Comparison of ENCODE assay signal across 8 cellular contexts in the genomic region with DNA sequence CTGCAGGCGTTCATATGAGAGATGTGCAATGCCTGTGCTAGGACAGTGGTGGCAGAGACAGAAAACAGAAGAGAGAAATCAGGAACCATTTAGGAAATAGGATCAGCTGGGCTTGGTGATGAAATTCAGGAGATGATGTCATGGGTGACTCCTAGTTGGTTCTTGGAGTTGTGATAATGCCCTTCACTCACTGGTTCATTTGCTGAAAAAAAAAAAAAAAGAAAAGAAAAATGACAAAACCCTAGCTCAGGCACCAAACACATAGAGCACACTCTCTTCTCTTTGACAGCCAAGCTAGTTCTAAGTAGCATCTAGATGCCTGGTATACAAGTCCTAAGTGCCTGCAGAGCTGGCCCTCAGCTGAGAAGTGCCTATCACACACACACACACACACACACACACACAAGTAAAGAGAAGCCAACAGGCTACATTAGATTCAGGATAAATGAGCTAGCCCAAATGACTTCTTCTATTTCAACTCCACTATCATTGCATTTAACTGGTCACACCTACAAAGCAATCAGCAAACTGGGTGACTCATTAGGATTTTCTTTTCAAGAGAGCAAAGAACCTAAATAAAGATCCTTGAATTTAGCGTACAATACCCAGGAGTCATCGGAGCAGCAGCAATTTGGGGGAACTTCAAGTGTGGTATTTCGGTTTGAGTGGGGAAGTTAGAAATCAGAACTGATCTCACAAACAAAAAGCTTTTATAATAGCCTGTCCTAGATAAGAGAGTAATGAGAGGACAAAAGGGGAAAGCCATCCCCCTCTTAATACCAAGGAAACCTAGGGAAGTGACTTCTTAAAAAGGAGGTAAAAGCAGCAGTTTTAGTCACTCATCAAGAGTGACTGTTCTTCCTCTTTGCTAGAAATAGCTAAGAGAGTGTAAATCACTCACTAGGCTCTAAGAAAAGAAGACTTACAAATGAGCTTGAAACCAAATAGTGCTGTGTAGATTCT.
DNase-seq lines count a peak whose midpoint lies in the region; ATAC-seq lines count a peak whose summit lies in the region.

No MANE protein-coding gene starts in this region.

- H3K9ac ChIP-seq in adipocyte (ENCODE audit: low read length) (no peak overlapping the region), mesendoderm (ENCODE audit: low read length) (no peak overlapping the region)

- H3K4me2 ChIP-seq in mesendoderm (ENCODE audit: low read length) = no peak overlapping the region

- in situ Hi-C loops in Caki2 (cut with HindIII; ENCODE audit: low pct_unique_long_range_greater_than_20kb, low sequenced_read_pairs) = no loop called here

- H3K27me3 ChIP-seq in adipocyte (replicated peaks; ENCODE audit: control insufficient read depth, insufficient read depth, low read length) (no peaks in the 10 kb centered on the region), mesendoderm (ENCODE audit: insufficient read depth, low read length, poor library complexity) (no peaks in the 10 kb centered on the region)

- no peaks in the 10 kb centered on the region for H3K9me3 ChIP-seq in adipocyte (ENCODE audit: control insufficient read depth, low read length)

- DNase-seq in Caki2 (ENCODE audit: low read depth) (peak; percentile 73), adipocyte (ENCODE audit: low read depth) (peak; percentile 39), mesendoderm (peak; percentile 81), GF-D8 (lab: John Stamatoyannopoulos, UW) (no peak)
- no peak for DNase-seq in stimulated activated CD4-positive, alpha-beta T cell treated with anti-CD3 and anti-CD28 coated beads, Interleukin-4, amount 100 ng/mL, for 24 hours
- DNase-seq in activated CD4-positive, alpha-beta T cell treated with anti-CD3 and anti-CD28 coated beads for 4 hours = no peak

- no peak overlapping the region for H2BK15ac ChIP-seq in mesendoderm (replicated peaks; ENCODE audit: low read depth)

- no peak overlapping the region for H2AK5ac ChIP-seq in mesendoderm (ENCODE audit: low read length)

- H3K79me2 ChIP-seq in mesendoderm (ENCODE audit: control insufficient read depth, insufficient read depth, low read length) = no peaks in the 10 kb centered on the region

- H3K4ac ChIP-seq in mesendoderm (ENCODE audit: low read depth, low read length) = no peak overlapping the region

- no peak overlapping the region for H2BK120ac ChIP-seq in mesendoderm (ENCODE audit: low read depth, low read length)

- no peak overlapping the region for H3K27ac ChIP-seq in mesendoderm (ENCODE audit: low read depth, low read length)

- no peak overlapping the region for H3K56ac ChIP-seq in mesendoderm (ENCODE audit: low read length)

- no peak overlapping the region for H2BK5ac ChIP-seq in mesendoderm (ENCODE audit: low read length)

- no CpG with 5 or more reads among the region's 4 CpGs for WGBS in mesendoderm (ENCODE audit: extremely low coverage, insufficient coverage, low lambda C conversion rate)

- peak overlapping the region; percentile 71 for H3K18ac ChIP-seq in mesendoderm (ENCODE audit: low read length)

- H4K8ac ChIP-seq in mesendoderm (ENCODE audit: low read depth, low read length) = no peak overlapping the region

- no peak overlapping the region for H3K23ac ChIP-seq in mesendoderm (ENCODE audit: low read length)

- no peak overlapping the region for H4K5ac ChIP-seq in mesendoderm (ENCODE audit: low read length)

- no peaks in the 10 kb centered on the region for H3K36me3 ChIP-seq in adipocyte (ENCODE audit: control insufficient read depth, insufficient read depth, low read length, severe bottlenecking)
- H3K36me3 ChIP-seq in mesendoderm (ENCODE audit: control insufficient read depth, insufficient read depth, low read length) = no peaks in the 10 kb centered on the region

- H3K79me1 ChIP-seq in mesendoderm (ENCODE audit: low read length) = no peaks in the 10 kb centered on the region

- ATAC-seq in GM19395 (IDR thresholded peaks at IDR 0.05; ENCODE audit: unreplicated experiment) = peak; percentile 69
- ATAC-seq in HG03354 (IDR thresholded peaks at IDR 0.05; ENCODE audit: poor library complexity, severe bottlenecking, unreplicated experiment) = peak; percentile 68

- no peak overlapping the region for H3K4me3 ChIP-seq in adipocyte (ENCODE audit: low read length)
- H3K4me3 ChIP-seq in mesendoderm (ENCODE audit: low read length) = no peak overlapping the region

- H3K4me1 ChIP-seq in adipocyte (ENCODE audit: control insufficient read depth, insufficient read depth, low read length) = peaks cover 23% of the 10 kb centered on the region
- H3K4me1 ChIP-seq in mesendoderm (ENCODE audit: control insufficient read depth, low read depth, low read length) = peaks cover 8% of the 10 kb centered on the region

Comparison
In these comparisons a context has a peak if more than half of its experiments do, and no peak if none do; other contexts are left out.
1. DNase-seq: peak in Caki2 (single experiment), adipocyte (single experiment) and mesendoderm (single experiment); none in stimulated activated CD4-positive, alpha-beta T cell treated with anti-CD3 and anti-CD28 coated beads, Interleukin-4, amount 100 ng/mL, for 24 hours (single experiment), GF-D8 (single experiment) and activated CD4-positive, alpha-beta T cell treated with anti-CD3 and anti-CD28 coated beads for 4 hours (0 of 2).